In genomic region chr2:20642026-20642971, GRCh38 we compare ENCODE assay signal across 8 cellular contexts. TPM values are rescaled to one million over a fixed set of nuclear protein-coding genes. Genes with fewer than 3 reads are reported as not detected.
DNase-seq lines count a peak whose midpoint lies in the region; ATAC-seq, FAIRE-seq and TF ChIP-seq lines count a peak whose summit lies in the region.

No MANE protein-coding gene starts in this region.

- intact Hi-C loops in HepG2 (cut with micrococcal nuclease; ENCODE audit: unreplicated experiment), result loop anchor here (1.0 to 2.0 kb wide), 4 partner anchors 199 to 263 kb away; no protein-coding TSS in a partner anchor

- no peaks in the 10 kb centered on the region for H3K9me3 ChIP-seq in HepG2 (ENCODE audit: low read length)

- no peak overlapping the region for H3K4me3 ChIP-seq in HepG2 (replicated peaks in 1 of 3; ENCODE audit: insufficient read depth in 1 of 3, low read depth in 2 of 3, low read length in 3 of 3)

- H3K4me1 ChIP-seq in HepG2 (ENCODE audit: insufficient read depth, low read length), result peaks cover 7% of the 10 kb centered on the region

- peak overlapping the region; percentile 25; the same call in 1 of the 2 replicates for H3K4me2 ChIP-seq in HepG2 (ENCODE audit: low read depth, low read length)

- FAIRE-seq in HepG2 (lab: Jason Lieb, UNC), result peak; percentile 84

- H3K4me1 Mint-ChIP-seq in central memory CD8-positive, alpha-beta T cell, result peaks cover 16% of the 10 kb centered on the region

- BruUV-seq in HepG2 (replicated peaks; lab: Mats Ljungman, UMichigan), result no TSS peak

- no peak overlapping the region for H2AFZ ChIP-seq in HepG2 (ENCODE audit: low read length)

- WGBS in HepG2 (ENCODE audit: low lambda C conversion rate), result 41% methylated on average over 17 of the region's 26 CpGs

- peak; percentile 99 for TF ChIP-seq CTCF in HepG2 (CRISPR knock-in tag; IDR thresholded peaks at IDR 0.05)

- DNase-seq in ACHN (peak; percentile 82), NCI-H2081 treated with DMSO at 0.1 percent for 48 hours (lab: John Stamatoyannopoulos, UW) (peak; percentile 6), HepG2 (ENCODE audit: low spot score) (peak; percentile 64)
- DNase-seq in activated CD4-positive, CD25-positive, alpha-beta regulatory T cell treated with anti-CD3 and anti-CD28 coated beads, Interleukin-2, amount 50 U/mL, for 16 hours (ENCODE audit: low read depth, low spot score), result peak; percentile 44
- peak; percentile 60 to 68 for DNase-seq in central memory CD8-positive, alpha-beta T cell (ENCODE audit: low spot score in 2 of 2)
- peak; percentile 22 to 69 (median 42) for DNase-seq in stimulated activated CD4-positive, alpha-beta T cell treated with anti-CD3 and anti-CD28 coated beads, TNF-alpha, amount 100 ng/mL, for 1 hour (ENCODE audit: low read depth in 3 of 3, low spot score in 1 of 3)

- peaks cover 9 to 19% of the 10 kb centered on the region in 2 experiments for H3K36me3 ChIP-seq in HepG2 (replicated peaks in 1 of 2; ENCODE audit: control insufficient read depth in 1 of 2, insufficient read depth in 2 of 2, low read length in 2 of 2)

- TF ChIP-seq RAD21 in HepG2 (CRISPR knock-in tag; IDR thresholded peaks at IDR 0.05), result peak; percentile 100

- H4K20me1 ChIP-seq in HepG2 (ENCODE audit: insufficient read depth, low read length), result no peaks in the 10 kb centered on the region

- H3K27ac Mint-ChIP-seq in central memory CD8-positive, alpha-beta T cell (ENCODE audit: low read depth), result no peak overlapping the region

- no peaks in the 10 kb centered on the region for H3K27me3 ChIP-seq in HepG2 (ENCODE audit: control insufficient read depth in 1 of 2, insufficient read depth in 2 of 2, low read length in 2 of 2)

- peaks cover 11% of the 10 kb centered on the region for H3K36me3 Mint-ChIP-seq in central memory CD8-positive, alpha-beta T cell (ENCODE audit: insufficient read depth)

- ATAC-seq in GM18499 (IDR thresholded peaks at IDR 0.05; ENCODE audit: insufficient read depth, unreplicated experiment) (peak; percentile 77), HG02884 (IDR thresholded peaks at IDR 0.05; ENCODE audit: unreplicated experiment) (peak; percentile 93), HepG2 (peak; percentile 98)
- ATAC-seq in central memory CD8-positive, alpha-beta T cell (replicated peaks; ENCODE audit: extremely low read depth, poor library complexity, severe bottlenecking), result peak; percentile 96

- no peak for TF ChIP-seq POLR2A in HepG2 (IDR thresholded peaks at IDR 0.05; ENCODE audit: insufficient read depth in 1 of 2, low read depth in 2 of 2, low read length in 2 of 2)

- peak in 1 of 2 experiments; percentile 49; a peak in 1 of 4 replicates for TF ChIP-seq EP300 in HepG2 (IDR thresholded peaks at IDR 0.05; ENCODE audit: low read depth in 2 of 2, low read length in 2 of 2)
- no peak for TF ChIP-seq EP300 in HepG2 (CRISPR knock-in tag; IDR thresholded peaks at IDR 0.05; ENCODE audit: borderline replicate concordance)

- in situ Hi-C loops in ACHN (cut with HindIII; ENCODE audit: low pct_ligation_motif_present, low pct_unique_long_range_greater_than_20kb, low sequenced_read_pairs) (loop anchor here (25.0 kb wide), 1 partner anchor 205 kb away; the partner anchor contains the start of gene RHOB), HepG2 (cut with HindIII; ENCODE audit: extremely low pct_ligation_motif_present, low pct_unique_long_range_greater_than_20kb) (loop anchor here (5.0 kb wide), 1 partner anchor 245 kb away; no protein-coding TSS in a partner anchor)

- POLR2A ChIA-PET in HepG2 (lab: Yijun Ruan, JAX), result interaction anchor here (0.7 to 3.4 kb wide), 11 partner anchors 8 to 263 kb away, joined by 3 to 30 read pairs (median 5); partner anchors contain the start of genes HS1BP3 and RHOB

- H3K27me3 Mint-ChIP-seq in central memory CD8-positive, alpha-beta T cell, result no peaks in the 10 kb centered on the region

- H3K4me3 Mint-ChIP-seq in central memory CD8-positive, alpha-beta T cell, result no peak overlapping the region

- H3K9ac ChIP-seq in HepG2 (ENCODE audit: insufficient read depth, low read depth, low read length), result no peak overlapping the region

- CTCF ChIA-PET in HepG2 (lab: Yijun Ruan, JAX; ENCODE audit: low intra/inter-chr PET ratio, low total read pairs), result interaction anchor here (0.8 to 2.0 kb wide), 7 partner anchors 9 to 263 kb away, joined by 3 to 44 read pairs (median 9); partner anchors contain the start of gene HS1BP3

- no peaks in the 10 kb centered on the region for H3K79me2 ChIP-seq in HepG2 (ENCODE audit: insufficient read depth, low read length)

- H3K27ac ChIP-seq in HepG2 (ENCODE audit: extremely low read length, insufficient read depth, low read length), result no peak overlapping the region

- no peaks in the 10 kb centered on the region for H3K9me3 Mint-ChIP-seq in central memory CD8-positive, alpha-beta T cell

RNA-seq across cellular contexts. Expression of gene HS1BP3, which starts 8.6 kb away (rescaled TPM):
- total RNA-seq in HepG2 (2016; rRNA removed; fragmentation: Illumina TruSeq; extraction: Trizol), result 22.0 and 22.8 TPM in 2 replicates
- 4.7 and 4.9 TPM in 2 replicates for total RNA-seq in HepG2 (2016; cell fraction: cytosol; rRNA removed; fragmentation: Illumina TruSeq; extraction: Trizol; ENCODE audit: low read depth)
- 18.5 and 23.5 TPM in 2 replicates for total RNA-seq in HepG2 (2016; cell fraction: insoluble cytoplasmic fraction; rRNA removed; fragmentation: Illumina TruSeq; extraction: Trizol)
- total RNA-seq in HepG2 (2016; cell fraction: membrane; rRNA removed; fragmentation: Illumina TruSeq; extraction: Trizol), result 12.9 and 13.2 TPM in 2 replicates
- total RNA-seq in HepG2 (2016; cell fraction: nucleus; rRNA removed; fragmentation: Illumina TruSeq; extraction: Trizol), result 16.8 and 19.0 TPM in 2 replicates
- polyA plus RNA-seq in HepG2 (2011; rRNA removed), result 15.2 and 17.3 TPM in 2 replicates
- polyA plus RNA-seq in HepG2 (2011; cell fraction: cytosol; rRNA removed), result 9.2 and 11.9 TPM in 2 replicates
- 20.1 and 23.4 TPM in 2 replicates for polyA plus RNA-seq in HepG2 (2011; cell fraction: nucleus; rRNA removed)
- 13.4 and 14.5 TPM in 2 replicates for polyA plus RNA-seq in HepG2 (2012)
- polyA plus RNA-seq in HepG2 (2016; cell fraction: cytosol; fragmentation: Illumina TruSeq; extraction: Trizol; ENCODE audit: low read depth), result 5.3 and 5.4 TPM in 2 replicates
- polyA plus RNA-seq in HepG2 (2016; cell fraction: insoluble cytoplasmic fraction; fragmentation: Illumina TruSeq; extraction: Trizol; ENCODE audit: low read depth), result 19.1 and 22.3 TPM in 2 replicates
- 8.7 and 10.7 TPM in 2 replicates for polyA plus RNA-seq in HepG2 (2016; cell fraction: membrane; fragmentation: Illumina TruSeq; extraction: Trizol; ENCODE audit: low read depth)
- polyA plus RNA-seq in HepG2 (2016; cell fraction: nucleus; fragmentation: Illumina TruSeq; extraction: Trizol; ENCODE audit: insufficient read depth, low read depth), result 19.4 and 22.9 TPM in 2 replicates
- polyA minus RNA-seq in HepG2 (2011; rRNA and poly(A)+ RNA removed; ENCODE audit: low replicate concordance), result 14.3 and 29.5 TPM in 2 replicates
- polyA minus RNA-seq in HepG2 (2011; cell fraction: cytosol; rRNA and poly(A)+ RNA removed), result 11.9 and 13.8 TPM in 2 replicates
- polyA minus RNA-seq in HepG2 (2011; cell fraction: nucleus; rRNA and poly(A)+ RNA removed), result 28.6 and 28.8 TPM in 2 replicates

RNA-seq across cellular contexts. Expression of gene GDF7, which starts 24.6 kb away (rescaled TPM):
- 10.2 and 15.0 TPM in 2 replicates for total RNA-seq in HepG2 (2016; rRNA removed; fragmentation: Illumina TruSeq; extraction: Trizol)
- 1.6 and 1.8 TPM in 2 replicates for total RNA-seq in HepG2 (2016; cell fraction: cytosol; rRNA removed; fragmentation: Illumina TruSeq; extraction: Trizol; ENCODE audit: low read depth)
- total RNA-seq in HepG2 (2016; cell fraction: insoluble cytoplasmic fraction; rRNA removed; fragmentation: Illumina TruSeq; extraction: Trizol), result 9.2 and 15.1 TPM in 2 replicates
- 5.3 and 5.6 TPM in 2 replicates for total RNA-seq in HepG2 (2016; cell fraction: membrane; rRNA removed; fragmentation: Illumina TruSeq; extraction: Trizol)
- 16.7 and 18.1 TPM in 2 replicates for total RNA-seq in HepG2 (2016; cell fraction: nucleus; rRNA removed; fragmentation: Illumina TruSeq; extraction: Trizol)
- polyA plus RNA-seq in HepG2 (2011; rRNA removed), result 1.6 and 3.0 TPM in 2 replicates
- polyA plus RNA-seq in HepG2 (2011; cell fraction: cytosol; rRNA removed), result 1.5 and 1.9 TPM in 2 replicates
- polyA plus RNA-seq in HepG2 (2011; cell fraction: nucleus; rRNA removed), result 6.3 and 9.6 TPM in 2 replicates
- polyA plus RNA-seq in HepG2 (2012), result 4.5 and 5.8 TPM in 2 replicates
- 0.75 and 0.80 TPM in 2 replicates for polyA plus RNA-seq in HepG2 (2016; cell fraction: cytosol; fragmentation: Illumina TruSeq; extraction: Trizol; ENCODE audit: low read depth)
- polyA plus RNA-seq in HepG2 (2016; cell fraction: insoluble cytoplasmic fraction; fragmentation: Illumina TruSeq; extraction: Trizol; ENCODE audit: low read depth), result 5.6 and 5.9 TPM in 2 replicates
- polyA plus RNA-seq in HepG2 (2016; cell fraction: membrane; fragmentation: Illumina TruSeq; extraction: Trizol; ENCODE audit: low read depth), result 2.3 and 2.7 TPM in 2 replicates
- polyA plus RNA-seq in HepG2 (2016; cell fraction: nucleus; fragmentation: Illumina TruSeq; extraction: Trizol; ENCODE audit: insufficient read depth, low read depth), result 19.8 and 21.2 TPM in 2 replicates
- polyA minus RNA-seq in HepG2 (2011; rRNA and poly(A)+ RNA removed; ENCODE audit: low replicate concordance), result 5.0 TPM in 1 of 2 replicates, not detected in the other
- polyA minus RNA-seq in HepG2 (2011; cell fraction: cytosol; rRNA and poly(A)+ RNA removed), result 2.5 and 4.1 TPM in 2 replicates
- polyA minus RNA-seq in HepG2 (2011; cell fraction: nucleus; rRNA and poly(A)+ RNA removed), result 2.4 and 4.5 TPM in 2 replicates

Comparison
In these comparisons a context has a peak if more than half of its experiments do, and no peak if none do; other contexts are left out.
1. DNase-seq: peak in every context shown above with its lines; median percentile 82 in ACHN; 64 in central memory CD8-positive, alpha-beta T cell; 64 in HepG2; 44 in activated CD4-positive, CD25-positive, alpha-beta regulatory T cell treated with anti-CD3 and anti-CD28 coated beads, Interleukin-2, amount 50 U/mL, for 16 hours; 42 in stimulated activated CD4-positive, alpha-beta T cell treated with anti-CD3 and anti-CD28 coated beads, TNF-alpha, amount 100 ng/mL, for 1 hour; 6 in NCI-H2081 treated with DMSO at 0.1 percent for 48 hours.